1 cellular context compared by ENCODE assay signal in genomic region chr20:62381202-62381797, GRCh38.
A peak's percentile ranks its signal among the peaks of the same experiment; 100 is the strongest.
TF ChIP-seq lines count a peak whose summit lies in the region.

No MANE protein-coding gene starts in this region.

TF ChIP-seq in HEK293, 187 proteins besides CTCF, POLR2A, EP300 and RAD21 (continued from another document):
- peak; percentile 68 for TF ChIP-seq PRDM10 (tag by site-specific recombination; IDR thresholded peaks at IDR 0.05)
- no peak for TF ChIP-seq ZNF792 (tag by site-specific recombination; IDR thresholded peaks at IDR 0.05)
- TF ChIP-seq ZNF660 (tag by site-specific recombination; IDR thresholded peaks at IDR 0.05): no peak
- TF ChIP-seq KLF1 (tag by site-specific recombination; IDR thresholded peaks at IDR 0.05): peak; percentile 39; the same call in 1 of the 2 replicates
- TF ChIP-seq ZNF146 (tag by site-specific recombination; IDR thresholded peaks at IDR 0.05): no peak
- TF ChIP-seq ZNF324 (tag by site-specific recombination; IDR thresholded peaks at IDR 0.05): no peak
- TF ChIP-seq OSR2 (tag by site-specific recombination; IDR thresholded peaks at IDR 0.05): no peak
- TF ChIP-seq ZNF585B (tag by site-specific recombination; IDR thresholded peaks at IDR 0.05): no peak
- no peak for TF ChIP-seq ZNF600 (tag by site-specific recombination; IDR thresholded peaks at IDR 0.05)
- 0 out of 2 replicates have a peak, but pooled peaks have one; percentile 21 for TF ChIP-seq GLIS1 (tag by site-specific recombination; IDR thresholded peaks at IDR 0.05)
- TF ChIP-seq REPIN1 (tag by site-specific recombination; IDR thresholded peaks at IDR 0.05; ENCODE audit: low read depth): no peak
- TF ChIP-seq ZNF843 (tag by site-specific recombination; IDR thresholded peaks at IDR 0.05): no peak
- no peak for TF ChIP-seq ZNF239 (tag by site-specific recombination; IDR thresholded peaks at IDR 0.05)
- TF ChIP-seq ZNF560 (tag by site-specific recombination; IDR thresholded peaks at IDR 0.05; ENCODE audit: borderline replicate concordance): no peak
- no peak for TF ChIP-seq ZNF112 (tag by site-specific recombination; IDR thresholded peaks at IDR 0.05)
- TF ChIP-seq ZNF148 (tag by site-specific recombination; IDR thresholded peaks at IDR 0.05; ENCODE audit: borderline replicate concordance): no peak
- TF ChIP-seq MZF1 (tag by site-specific recombination; IDR thresholded peaks at IDR 0.05; ENCODE audit: borderline replicate concordance): no peak
- 0 out of 2 replicates have a peak, but pooled peaks have one; percentile 25 for TF ChIP-seq ATF2 (tag by site-specific recombination; IDR thresholded peaks at IDR 0.05; ENCODE audit: low read depth)
- TF ChIP-seq PRDM4 (tag by site-specific recombination; IDR thresholded peaks at IDR 0.05): peak; percentile 24; the same call in 1 of the 2 replicates
- TF ChIP-seq PATZ1 (tag by site-specific recombination; IDR thresholded peaks at IDR 0.05): 0 out of 2 replicates have a peak, but pooled peaks have one; percentile 8
- TF ChIP-seq OVOL3 (tag by site-specific recombination; IDR thresholded peaks at IDR 0.05): no peak
- TF ChIP-seq ZNF350 (tag by site-specific recombination; IDR thresholded peaks at IDR 0.05): no peak
- 0 out of 2 replicates have a peak, but pooled peaks have one; percentile 21 for TF ChIP-seq KLF17 (tag by site-specific recombination; IDR thresholded peaks at IDR 0.05)
- TF ChIP-seq ZNF645 (tag by site-specific recombination; IDR thresholded peaks at IDR 0.05): no peak
- peak; percentile 57 for TF ChIP-seq EGR2 (tag by site-specific recombination; IDR thresholded peaks at IDR 0.05; ENCODE audit: low read depth)
- TF ChIP-seq ZSCAN30 (tag by site-specific recombination; IDR thresholded peaks at IDR 0.05): no peak
- no peak for TF ChIP-seq ZNF221 (tag by site-specific recombination; IDR thresholded peaks at IDR 0.05; ENCODE audit: borderline replicate concordance)
- no peak for TF ChIP-seq ZNF791 (tag by site-specific recombination; IDR thresholded peaks at IDR 0.05)
- TF ChIP-seq ZNF10 (tag by site-specific recombination; IDR thresholded peaks at IDR 0.05): no peak
